ENCODE assay signal across 25 cellular contexts in genomic region chr17:9907883-9908648, GRCh38.
DNase-seq lines count a peak whose midpoint lies in the region.
"Had no signal": no experiment of that assay in that cellular context is flagged by ENCODE, and none has a peak within 500 bp of the region (broad histone marks: within the 10 kb centered on the region; RNA-seq: fewer than 3 reads in every experiment).

No MANE protein-coding gene starts in this region.

- no peak overlapping the region for H3K9ac ChIP-seq in NT2/D1 (ENCODE audit: insufficient read length, low read depth)

- no peaks in the 10 kb centered on the region for H3K27me3 ChIP-seq in NT2/D1 (ENCODE audit: insufficient read depth, insufficient read length)
- H3K27me3 ChIP-seq: BE2C, breast epithelium, MG63 had no signal

- H3K9me3 ChIP-seq in NT2/D1 (ENCODE audit: insufficient read depth, low read length): no peaks in the 10 kb centered on the region
- H3K9me3 ChIP-seq: BE2C, breast epithelium, MG63, tibial artery had no signal

- DNase-seq in DMS 273 (lab: John Stamatoyannopoulos, UW; ENCODE audit: unreplicated experiment) (peak; percentile 53), DMS 273 treated with DMSO at 0.1 percent for 48 hours (lab: John Stamatoyannopoulos, UW) (no peak), NT2/D1 (ENCODE audit: low read depth, low spot score) (peak; percentile 18), iPS-NIHi7 (ENCODE audit: extremely low spot score) (peak; percentile 36), retina (peak; percentile 38), NCI-H187 (lab: John Stamatoyannopoulos, UW) (no peak), NCI-H146 treated with DMSO at 0.1 percent for 48 hours (lab: John Stamatoyannopoulos, UW; ENCODE audit: unreplicated experiment) (no peak)
- no peak for DNase-seq in stimulated activated CD8-positive, alpha-beta memory T cell treated with anti-CD3 and anti-CD28 coated beads, Interleukin-4, amount 100 ng/mL, for 48 hours
- DNase-seq: activated naive CD4-positive, alpha-beta T cell treated with Interleukin-2 at 50 U/mL for 16 hours; activated T-cell treated with anti-CD3 and anti-CD28 coated beads, Interleukin-2, amount 50 U/mL, for 48 hours; BE2C; cortex of kidney; glutamatergic neuron; GOT3; left cardiac atrium; MG63; natural killer cell; NCI-H1417 treated with DMSO at 0.1 percent for 48 hours; NCI-H774; SIG-M5; small intestine; stimulated activated CD4-positive, alpha-beta T cell treated with anti-CD3 and anti-CD28 coated beads, Interleukin-2, amount 100 ng/mL, for 48 hours; stimulated activated naive CD8-positive, alpha-beta T cell treated with anti-CD3 and anti-CD28 coated beads, Interleukin-15, Interleukin-2, amounts not matched to agents 100 U/mL and 50 U/mL, for 24 hours had no signal

- peaks cover under 1% of the 10 kb centered on the region for H3K36me3 ChIP-seq in NT2/D1 (ENCODE audit: insufficient read depth, insufficient read length, low read length)
- H3K36me3 ChIP-seq: BE2C, breast epithelium, MG63, tibial artery had no signal

- H3K4me3 ChIP-seq in NT2/D1 (ENCODE audit: insufficient read length, low read depth): no peak overlapping the region
- H3K4me3 ChIP-seq: breast epithelium, MG63, tibial artery had no signal

- H3K4me1 ChIP-seq in NT2/D1 (ENCODE audit: insufficient read depth, insufficient read length): peaks cover 7% of the 10 kb centered on the region
- H3K4me1 ChIP-seq: BE2C, breast epithelium, tibial artery had no signal

Comparison
In these comparisons a context has a peak if more than half of its experiments do, and no peak if none do; other contexts are left out.
1. DNase-seq: peak in DMS 273 (single experiment), NT2/D1 (single experiment), iPS-NIHi7 (single experiment) and retina (single experiment); none in DMS 273 treated with DMSO at 0.1 percent for 48 hours (single experiment), NCI-H187 (0 of 2), stimulated activated CD8-positive, alpha-beta memory T cell treated with anti-CD3 and anti-CD28 coated beads, Interleukin-4, amount 100 ng/mL, for 48 hours (single experiment) and NCI-H146 treated with DMSO at 0.1 percent for 48 hours (single experiment).